Comparison of ENCODE assay signal across 1 cellular context in the genomic region with DNA sequence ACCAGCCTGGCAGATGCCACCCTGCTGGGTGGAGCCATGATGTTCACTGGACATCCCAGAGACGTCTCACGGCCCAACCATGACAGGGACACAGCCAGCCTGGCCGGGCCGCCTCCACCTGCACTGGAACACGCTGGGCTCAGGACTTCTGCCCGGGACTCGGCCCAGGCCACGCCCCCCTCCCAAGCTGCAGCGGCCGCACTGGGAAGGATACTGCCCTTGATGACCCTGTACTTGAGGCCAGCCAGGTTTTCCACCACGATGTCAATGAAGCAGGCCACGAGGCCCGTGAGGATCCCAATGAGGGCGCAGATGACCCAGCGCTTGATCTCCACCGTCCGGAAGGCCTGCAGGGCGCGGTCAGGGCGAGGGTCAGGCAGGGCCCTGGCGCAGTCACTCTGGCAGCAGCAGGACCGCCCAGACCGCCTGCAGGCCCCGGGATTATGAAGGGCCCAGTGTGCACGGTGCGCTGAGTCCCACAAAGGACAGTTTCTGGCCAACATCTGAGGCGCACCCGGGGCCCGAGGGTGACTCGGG.
TF ChIP-seq lines count a peak whose summit lies in the region.

No MANE protein-coding gene starts in this region.

TF ChIP-seq in IMR-90, 13 proteins besides CTCF, POLR2A, EP300 and RAD21:
- TF ChIP-seq CHD1 (IDR thresholded peaks at IDR 0.05; ENCODE audit: low read depth, low read length) (no peak), MAZ (IDR thresholded peaks at IDR 0.05; ENCODE audit: borderline replicate concordance, low read depth, low read length) (no peak), BHLHE40 (IDR thresholded peaks at IDR 0.05; ENCODE audit: low read depth, low read length) (no peak), CEBPB (IDR thresholded peaks at IDR 0.05; ENCODE audit: low read depth, low read length) (no peak)
